In genomic region chr9:15374825-15375224, GRCh38 we compare ENCODE assay signal across 24 cellular contexts.
"Had no signal": no experiment of that assay in that cellular context is flagged by ENCODE, and none has a peak within 500 bp of the region (broad histone marks: within the 10 kb centered on the region; RNA-seq: fewer than 3 reads in every experiment).

No MANE protein-coding gene starts in this region.

- H3K4me1 Mint-ChIP-seq: activated T-helper 17 cell treated with anti-CD3 and anti-CD28 coated beads, Interleukin-2, amount 50 U/mL, for 72 hours had no signal

- ATAC-seq: activated T-helper 17 cell treated with anti-CD3 and anti-CD28 coated beads, Interleukin-2, amount 50 U/mL, for 72 hours; esophagus mucosa; natural killer cell treated with Interleukin-12 subunit alpha and Interleukin-12 subunit beta and Interleukin-15 and Interleukin-18, amount 100 ng/mL, for 72 hours; psoas muscle had no signal

- H3K36me3 ChIP-seq: adrenal gland, ascending aorta, brain microvascular endothelial cell, left lung, neutrophil, pancreas, right atrium auricular region had no signal

- H3K36me3 Mint-ChIP-seq: immature natural killer cell; natural killer cell treated with Interleukin-12 subunit alpha and Interleukin-12 subunit beta and Interleukin-15 and Interleukin-18, amount 100 ng/mL, for 72 hours had no signal

- H3K9me3 ChIP-seq: adrenal gland, ascending aorta, left lung, neutrophil, pancreas, psoas muscle, right atrium auricular region had no signal

- DNase-seq: activated CD8-positive, alpha-beta memory T cell treated with anti-CD3 and anti-CD28 coated beads for 24 hours; activated CD8-positive, alpha-beta memory T cell treated with anti-CD3 and anti-CD28 coated beads, Interleukin-2, amount 50 U/mL, for 4 hours; activated naive CD4-positive, alpha-beta T cell; activated T-cell treated with anti-CD3 and anti-CD28 coated beads, Interleukin-2, amount 50 U/mL, for 24 hours; adrenal gland; brain microvascular endothelial cell; caudate nucleus; effector memory CD4-positive, alpha-beta T cell; foreskin melanocyte; immature natural killer cell; left lung; midbrain; pancreas; psoas muscle; stimulated activated CD4-positive, alpha-beta T cell treated with anti-CD3 and anti-CD28 coated beads, Interleukin-4, amount 100 ng/mL, for 24 hours; stimulated activated naive CD4-positive, alpha-beta T cell treated with Interleukin-2 at 50 U/mL for 16 hours had no signal

- H3K27me3 ChIP-seq: adrenal gland, ascending aorta, brain microvascular endothelial cell, left lung, neutrophil, pancreas, right atrium auricular region had no signal

- H3K27ac Mint-ChIP-seq: activated naive CD8-positive, alpha-beta T cell; activated T-cell treated with anti-CD3 and anti-CD28 coated beads, Interleukin-2, amount 50 U/mL, for 24 hours; activated T-helper 17 cell treated with anti-CD3 and anti-CD28 coated beads, Interleukin-2, amount 50 U/mL, for 72 hours; immature natural killer cell; natural killer cell treated with Interleukin-12 subunit alpha and Interleukin-12 subunit beta and Interleukin-15 and Interleukin-18, amount 100 ng/mL, for 72 hours; T-helper 2 cell treated with Interferon-gamma antibody and Interleukin-4, amounts not matched to agents 5 μg/mL and 100 μg/mL, for 36 hours had no signal

- H3K4me3 ChIP-seq: adrenal gland, ascending aorta, left lung, pancreas, psoas muscle, right atrium auricular region had no signal

- H3K27ac ChIP-seq: adrenal gland, brain microvascular endothelial cell, neutrophil, pancreas, psoas muscle, right atrium auricular region had no signal

- H3K4me1 ChIP-seq: adrenal gland, left lung, psoas muscle, right atrium auricular region had no signal

- H3K4me3 Mint-ChIP-seq: activated naive CD8-positive, alpha-beta T cell; activated T-cell treated with anti-CD3 and anti-CD28 coated beads, Interleukin-2, amount 50 U/mL, for 24 hours; activated T-helper 17 cell treated with anti-CD3 and anti-CD28 coated beads, Interleukin-2, amount 50 U/mL, for 72 hours; natural killer cell treated with Interleukin-12 subunit alpha and Interleukin-12 subunit beta and Interleukin-15 and Interleukin-18, amount 100 ng/mL, for 72 hours; T-helper 2 cell treated with Interferon-gamma antibody and Interleukin-4, amounts not matched to agents 5 μg/mL and 100 μg/mL, for 36 hours had no signal

- H3K9me3 Mint-ChIP-seq: activated T-helper 17 cell treated with anti-CD3 and anti-CD28 coated beads, Interleukin-2, amount 50 U/mL, for 72 hours; natural killer cell treated with Interleukin-12 subunit alpha and Interleukin-12 subunit beta and Interleukin-15 and Interleukin-18, amount 100 ng/mL, for 72 hours had no signal
